15 cellular contexts compared by ENCODE assay signal in genomic region chr9:105006514-105006913, GRCh38.
A peak's percentile ranks its signal among the peaks of the same experiment; 100 is the strongest.
DNase-seq lines count a peak whose midpoint lies in the region; ATAC-seq and TF ChIP-seq lines count a peak whose summit lies in the region.
"Had no signal": no experiment of that assay in that cellular context is flagged by ENCODE, and none has a peak within 500 bp of the region (broad histone marks: within the 10 kb centered on the region; RNA-seq: fewer than 3 reads in every experiment).

No MANE protein-coding gene starts in this region.

- no TSS peak for BruUV-seq in mammary epithelial cell (replicated peaks; lab: Mats Ljungman, UMichigan)

- H3K27me3 Mint-ChIP-seq in CD8-positive, alpha-beta memory T cell = peaks cover 0 to 1% of the 10 kb centered on the region in 2 donors
- H3K27me3 Mint-ChIP-seq: CD4-positive, alpha-beta T cell had no signal

- no peak overlapping the region for H2AFZ ChIP-seq in mammary epithelial cell (ENCODE audit: low read depth, low read length)
- H2AFZ ChIP-seq: GM23338 had no signal

- ATAC-seq in RWPE2 (ENCODE audit: low read depth) = no peak
- ATAC-seq in foreskin keratinocyte = no peak
- ATAC-seq: GM23338 had no signal

- WGBS in mammary epithelial cell (ENCODE audit: low coverage, missing lambda C conversion rate) = 91% methylated on average over 2 of the region's 2 CpGs

- H3K36me3 ChIP-seq in mammary epithelial cell (ENCODE audit: insufficient read depth, low read length) (no peaks in the 10 kb centered on the region), breast epithelium (no peaks in the 10 kb centered on the region), RWPE2 (ENCODE audit: low read depth) (no peaks in the 10 kb centered on the region), subcutaneous abdominal adipose tissue (ENCODE audit: control insufficient read depth in 5 of 5, insufficient read depth in 5 of 5, low read length in 5 of 5) (no peaks in the 10 kb centered on the region)
- H3K36me3 ChIP-seq in CD8-positive, alpha-beta memory T cell (ENCODE audit: insufficient read depth, low read length) = no peaks in the 10 kb centered on the region

- no peaks in the 10 kb centered on the region for H4K20me1 ChIP-seq in mammary epithelial cell (ENCODE audit: insufficient read depth, low read length)

- no peaks in the 10 kb centered on the region for H3K36me3 Mint-ChIP-seq in CD8-positive, alpha-beta memory T cell

- H3K9me3 ChIP-seq in mammary epithelial cell (replicated peaks; ENCODE audit: insufficient read depth, low read length) (no peaks in the 10 kb centered on the region), breast epithelium (no peaks in the 10 kb centered on the region), RWPE2 (ENCODE audit: severe bottlenecking) (no peaks in the 10 kb centered on the region), subcutaneous abdominal adipose tissue (ENCODE audit: control insufficient read depth in 5 of 5, low read length in 5 of 5) (no peaks in the 10 kb centered on the region)
- no peaks in the 10 kb centered on the region for H3K9me3 ChIP-seq in CD8-positive, alpha-beta memory T cell (ENCODE audit: low read length)

- in situ Hi-C loops in mammary epithelial cell (cut with MboI; ENCODE audit: low sequenced_read_pairs in 2 of 2) = no loop called here

- H3K9ac ChIP-seq in mammary epithelial cell (ENCODE audit: insufficient read depth, low read length) (no peak overlapping the region), subcutaneous abdominal adipose tissue (ENCODE audit: low read length in 5 of 5) (no peak overlapping the region)
- H3K9ac ChIP-seq: KMS-11 had no signal

- dilution Hi-C loops in mammary epithelial cell (cut with HindIII; ENCODE audit: low sequenced_read_pairs) = no loop called here

- H3K4me1 ChIP-seq in mammary epithelial cell (ENCODE audit: insufficient read depth, low read length) = peaks cover 15% of the 10 kb centered on the region
- H3K4me1 ChIP-seq in breast epithelium = no peaks in the 10 kb centered on the region
- H3K4me1 ChIP-seq in RWPE2 (ENCODE audit: insufficient read depth, poor library complexity, severe bottlenecking) = peaks cover 13% of the 10 kb centered on the region
- H3K4me1 ChIP-seq in foreskin keratinocyte = peaks cover 9% of the 10 kb centered on the region
- H3K4me1 ChIP-seq in subcutaneous abdominal adipose tissue (ENCODE audit: control insufficient read depth in 5 of 5, insufficient read depth in 5 of 5, low read length in 5 of 5) = peaks cover 0 to 12% (median 8%) of the 10 kb centered on the region in 5 donors
- H3K4me1 ChIP-seq in CD8-positive, alpha-beta memory T cell (ENCODE audit: insufficient read depth, low read length) = no peaks in the 10 kb centered on the region

- H3K27ac ChIP-seq in mammary epithelial cell (ENCODE audit: insufficient read depth, low read depth, low read length) (no peak overlapping the region), breast epithelium (peak overlapping the region in 1 of 2 donors; percentile 62), RWPE2 (ENCODE audit: poor library complexity, severe bottlenecking) (peak overlapping the region; percentile 50), foreskin keratinocyte (peak overlapping the region; percentile 75), subcutaneous abdominal adipose tissue (ENCODE audit: low read depth, low read length) (peak overlapping the region; percentile 8)
- H3K27ac ChIP-seq in CD8-positive, alpha-beta memory T cell (ENCODE audit: low read depth, low read length) = no peak overlapping the region
- H3K27ac ChIP-seq: KMS-11 had no signal

- no peak overlapping the region for H3K4me3 Mint-ChIP-seq in CD8-positive, alpha-beta memory T cell
- H3K4me3 Mint-ChIP-seq: CD4-positive, alpha-beta T cell; GM23338 had no signal

- H3K27me3 ChIP-seq in mammary epithelial cell (ENCODE audit: insufficient read depth, low read length) (no peaks in the 10 kb centered on the region), breast epithelium (no peaks in the 10 kb centered on the region), RWPE2 (ENCODE audit: insufficient read depth, poor library complexity, severe bottlenecking) (no peaks in the 10 kb centered on the region), foreskin keratinocyte (no peaks in the 10 kb centered on the region), subcutaneous abdominal adipose tissue (ENCODE audit: control insufficient read depth in 5 of 5, insufficient read depth in 4 of 5, low read length in 5 of 5) (no peaks in the 10 kb centered on the region)
- no peaks in the 10 kb centered on the region for H3K27me3 ChIP-seq in CD8-positive, alpha-beta memory T cell (ENCODE audit: insufficient read depth, low read length, poor library complexity, severe bottlenecking)

- intact Hi-C loops in mammary epithelial cell (cut with micrococcal nuclease) = loop anchor here (2.0 to 10.0 kb wide), 2 partner anchors 58 to 238 kb away; partner anchors contain the start of gene SLC44A1
- intact Hi-C loops in breast epithelium (cut with DNase I; ENCODE audit: low total_unique reads) = no loop called here

- H3K4me1 Mint-ChIP-seq in CD8-positive, alpha-beta memory T cell = no peaks in the 10 kb centered on the region

- DNase-seq in mammary epithelial cell (no peak), breast epithelium (ENCODE audit: low spot score in 2 of 2) (no peak), RWPE2 (ENCODE audit: low spot score) (no peak), foreskin keratinocyte (no peak), amniotic stem cell (lab: John Stamatoyannopoulos, UW) (no peak), NCI-H82 (lab: John Stamatoyannopoulos, UW) (no peak)
- no peak for DNase-seq in CD8-positive, alpha-beta memory T cell
- DNase-seq: CD4-positive, alpha-beta T cell; DND-41; NCI-H1105; NCI-H1694 treated with DMSO at 0.1 percent for 48 hours; NCI-H774 had no signal

- POLR2A ChIA-PET in CD8-positive, alpha-beta memory T cell (lab: Charles Lee) = no interaction called here

- no peak for TF ChIP-seq CTCF in mammary epithelial cell (conservative IDR thresholded peaks at IDR 0.05 in 1 of 2, IDR thresholded peaks at IDR 0.05 in 1 of 2; ENCODE audit: extremely low read depth in 1 of 2, insufficient read depth in 1 of 2, low read depth in 1 of 2, low read length in 2 of 2)
- TF ChIP-seq CTCF in breast epithelium (IDR thresholded peaks at IDR 0.05) = no peak
- TF ChIP-seq CTCF in RWPE2 (IDR thresholded peaks at IDR 0.05; ENCODE audit: poor library complexity, severe bottlenecking) = no peak
- TF ChIP-seq CTCF in foreskin keratinocyte (conservative IDR thresholded peaks at IDR 0.05) = no peak

- no peaks in the 10 kb centered on the region for H3K79me2 ChIP-seq in mammary epithelial cell (ENCODE audit: insufficient read depth, low read length)

- CTCF ChIA-PET in mammary epithelial cell (lab: Charles Lee; ENCODE audit: low non-redundant PET) = no interaction called here
- CTCF ChIA-PET in CD8-positive, alpha-beta memory T cell (lab: Charles Lee) = no interaction called here

- H3K4me3 ChIP-seq in mammary epithelial cell (replicated peaks in 1 of 3; ENCODE audit: insufficient read depth in 1 of 3, low read depth in 2 of 3, low read length in 3 of 3) (no peak overlapping the region), breast epithelium (no peak overlapping the region), RWPE2 (ENCODE audit: severe bottlenecking) (no peak overlapping the region), subcutaneous abdominal adipose tissue (ENCODE audit: low read depth in 1 of 5, low read length in 5 of 5) (no peak overlapping the region)
- no peak overlapping the region for H3K4me3 ChIP-seq in CD8-positive, alpha-beta memory T cell (ENCODE audit: low read length)
- H3K4me3 ChIP-seq: GM23338 had no signal

- no peak overlapping the region for H3K27ac Mint-ChIP-seq in CD8-positive, alpha-beta memory T cell
- H3K27ac Mint-ChIP-seq: CD4-positive, alpha-beta T cell had no signal

- peak overlapping the region; percentile 25 for H3K4me2 ChIP-seq in mammary epithelial cell (ENCODE audit: insufficient read depth, low read depth, low read length)
- H3K4me2 ChIP-seq: GM23338, KMS-11 had no signal

- no peak for TF ChIP-seq POLR2A in breast epithelium (IDR thresholded peaks at IDR 0.05)

- no peaks in the 10 kb centered on the region for H3K9me3 Mint-ChIP-seq in CD8-positive, alpha-beta memory T cell
- H3K9me3 Mint-ChIP-seq: CD4-positive, alpha-beta T cell; GM23338 had no signal

Comparison
In these comparisons a context has a peak if more than half of its experiments do, and no peak if none do; other contexts are left out.
1. H3K27ac ChIP-seq: peak in RWPE2 (single experiment), foreskin keratinocyte (single experiment) and subcutaneous abdominal adipose tissue (single experiment); none in mammary epithelial cell (single experiment) and CD8-positive, alpha-beta memory T cell (single experiment).